Comparison of ENCODE assay signal across 22 cellular contexts in genomic region chr20:3916347-3916746, GRCh38.
"Had no signal": no experiment of that assay in that cellular context is flagged by ENCODE, and none has a peak within 500 bp of the region (broad histone marks: within the 10 kb centered on the region; RNA-seq: fewer than 3 reads in every experiment).

No MANE protein-coding gene starts in this region.

- H3K9me3 ChIP-seq: breast epithelium, colonic mucosa, gastroesophageal sphincter, heart left ventricle, mucosa of descending colon, sigmoid colon, thoracic aorta, vagina had no signal

- H3K9me3 Mint-ChIP-seq: activated naive CD8-positive, alpha-beta T cell treated with anti-CD3 and anti-CD28 coated beads, Interleukin-2, amount 10 ng/mL, durations not matched to agents 7 days and 5 days; activated T-helper 2 cell treated with anti-CD3 and anti-CD28 coated beads, Interferon-gamma antibody, Interleukin-2, Interleukin-4, amounts not matched to agents 10 μg/mL and 5 μg/mL and 100 μg/mL, durations not matched to agents 14 hours and 24 hours and 36 hours; neural progenitor cell; type B pancreatic cell had no signal

- H3K4me3 ChIP-seq: breast epithelium, colonic mucosa, dorsolateral prefrontal cortex, gastroesophageal sphincter, heart left ventricle, mucosa of descending colon, neural progenitor cell, sigmoid colon, smooth muscle cell, thoracic aorta, vagina had no signal

- H3K27ac ChIP-seq: breast epithelium, colonic mucosa, gastroesophageal sphincter, heart left ventricle, neural progenitor cell, sigmoid colon, thoracic aorta, vagina had no signal

- H3K4me3 Mint-ChIP-seq: activated naive CD8-positive, alpha-beta T cell treated with anti-CD3 and anti-CD28 coated beads, Interleukin-2, amount 10 ng/mL, durations not matched to agents 7 days and 5 days; neural progenitor cell; type B pancreatic cell had no signal

- ATAC-seq: gastroesophageal sphincter, heart left ventricle, mucosa of descending colon had no signal

- H3K27me3 Mint-ChIP-seq: activated naive CD8-positive, alpha-beta T cell treated with anti-CD3 and anti-CD28 coated beads, Interleukin-2, amount 10 ng/mL, durations not matched to agents 7 days and 5 days; type B pancreatic cell had no signal

- H3K36me3 ChIP-seq: breast epithelium had no signal

- H3K27ac Mint-ChIP-seq: activated T-helper 2 cell treated with anti-CD3 and anti-CD28 coated beads, Interferon-gamma antibody, Interleukin-2, Interleukin-4, amounts not matched to agents 10 μg/mL and 5 μg/mL and 100 μg/mL, durations not matched to agents 14 hours and 24 hours and 36 hours; neural progenitor cell; type B pancreatic cell had no signal

- H3K9ac ChIP-seq: neural progenitor cell had no signal

- H3K27me3 ChIP-seq: breast epithelium, colonic mucosa, dorsolateral prefrontal cortex, gastroesophageal sphincter, heart left ventricle, neural progenitor cell, sigmoid colon, vagina had no signal

- H3K4me1 Mint-ChIP-seq: neural progenitor cell had no signal

- DNase-seq: activated CD4-positive, alpha-beta T cell treated with anti-CD3 and anti-CD28 coated beads, Interleukin-2, amount 50 U/mL, for 1 hour; activated naive CD4-positive, alpha-beta T cell; activated naive CD8-positive, alpha-beta T cell treated with anti-CD3 and anti-CD28 coated beads, Interleukin-2, amount 10 ng/mL, durations not matched to agents 7 days and 5 days; amniotic stem cell; colonic mucosa; dorsolateral prefrontal cortex; heart left ventricle; mesendoderm; mucosa of descending colon; sigmoid colon; stimulated activated CD4-positive, alpha-beta T cell treated with anti-CD3 and anti-CD28 coated beads, Interleukin-15, amount 100 ng/mL, for 24 hours; stimulated activated CD4-positive, alpha-beta T cell treated with anti-CD3 and anti-CD28 coated beads, Interleukin-2, amount 100 ng/mL, for 48 hours; stimulated activated naive CD4-positive, alpha-beta T cell treated with Interleukin-2 at 50 U/mL for 16 hours; T1000 had no signal

- H3K4me1 ChIP-seq: breast epithelium, neural progenitor cell, vagina had no signal
